16 cellular contexts compared by ENCODE assay signal in genomic region chr7:43631559-43631958, GRCh38. TPM values are rescaled to one million over a fixed set of nuclear protein-coding genes. Genes with fewer than 3 reads are reported as not detected.
A peak's percentile ranks its signal among the peaks of the same experiment; 100 is the strongest.
DNase-seq lines count a peak whose midpoint lies in the region; ATAC-seq and TF ChIP-seq lines count a peak whose summit lies in the region.
"Had no signal": no experiment of that assay in that cellular context is flagged by ENCODE, and none has a peak within 500 bp of the region (broad histone marks: within the 10 kb centered on the region; RNA-seq: fewer than 3 reads in every experiment).

No MANE protein-coding gene starts in this region.

- CTCF ChIA-PET in activated CD4-positive, alpha-beta memory T cell treated with anti-CD3 and anti-CD28 coated beads for 36 hours (lab: Charles Lee) = interaction anchor here (1.0 to 2.4 kb wide), 5 partner anchors 19 to 74 kb away, joined by 3 to 15 read pairs (median 4); partner anchors contain the start of gene STK17A
- CTCF ChIA-PET in activated CD4-positive, alpha-beta memory T cell treated with anti-CD3 and anti-CD28 coated beads, Interleukin-2, amount 10 ng/mL, durations not matched to agents 7 days and 5 days (lab: Charles Lee) = no interaction called here

- TF ChIP-seq CTCF in progenitor cell of endocrine pancreas (IDR thresholded peaks at IDR 0.05; ENCODE audit: unreplicated experiment) (no peak), adrenal gland (IDR thresholded peaks at IDR 0.05) (no peak)

- H3K4me3 Mint-ChIP-seq in activated CD4-positive, alpha-beta memory T cell treated with anti-CD3 and anti-CD28 coated beads for 36 hours = no peak overlapping the region
- H3K4me3 Mint-ChIP-seq in activated CD4-positive, alpha-beta memory T cell treated with anti-CD3 and anti-CD28 coated beads, Interleukin-2, amount 10 ng/mL, durations not matched to agents 7 days and 5 days = no peak overlapping the region
- H3K4me3 Mint-ChIP-seq in activated naive CD8-positive, alpha-beta T cell = peak overlapping the region; percentile 81
- no peak overlapping the region for H3K4me3 Mint-ChIP-seq in progenitor cell of endocrine pancreas (ENCODE audit: low read depth)

- ATAC-seq in HG02884 (IDR thresholded peaks at IDR 0.05; ENCODE audit: unreplicated experiment) = peak; percentile 55
- ATAC-seq: left colon had no signal

- H3K27me3 ChIP-seq in adrenal gland = no peaks in the 10 kb centered on the region
- H3K27me3 ChIP-seq: uterus had no signal

- peaks cover 75% of the 10 kb centered on the region for H3K36me3 Mint-ChIP-seq in activated CD4-positive, alpha-beta memory T cell treated with anti-CD3 and anti-CD28 coated beads for 36 hours
- peaks cover 88% of the 10 kb centered on the region for H3K36me3 Mint-ChIP-seq in activated CD4-positive, alpha-beta memory T cell treated with anti-CD3 and anti-CD28 coated beads, Interleukin-2, amount 10 ng/mL, durations not matched to agents 7 days and 5 days (ENCODE audit: low read depth)
- peaks cover 41% of the 10 kb centered on the region for H3K36me3 Mint-ChIP-seq in activated naive CD8-positive, alpha-beta T cell
- peaks cover 40% of the 10 kb centered on the region for H3K36me3 Mint-ChIP-seq in progenitor cell of endocrine pancreas (ENCODE audit: insufficient read depth)

- no peaks in the 10 kb centered on the region for H3K9me3 Mint-ChIP-seq in activated CD4-positive, alpha-beta memory T cell treated with anti-CD3 and anti-CD28 coated beads for 36 hours
- no peaks in the 10 kb centered on the region for H3K9me3 Mint-ChIP-seq in activated CD4-positive, alpha-beta memory T cell treated with anti-CD3 and anti-CD28 coated beads, Interleukin-2, amount 10 ng/mL, durations not matched to agents 7 days and 5 days
- H3K9me3 Mint-ChIP-seq in activated naive CD8-positive, alpha-beta T cell (ENCODE audit: low read depth) = no peaks in the 10 kb centered on the region
- no peaks in the 10 kb centered on the region for H3K9me3 Mint-ChIP-seq in progenitor cell of endocrine pancreas (ENCODE audit: low read depth)

- no peak for DNase-seq in activated CD4-positive, alpha-beta memory T cell treated with anti-CD3 and anti-CD28 coated beads for 36 hours
- DNase-seq in activated CD4-positive, alpha-beta memory T cell treated with anti-CD3 and anti-CD28 coated beads, Interleukin-2, amount 10 ng/mL, durations not matched to agents 7 days and 5 days = no peak
- DNase-seq in progenitor cell of endocrine pancreas (ENCODE audit: low spot score, unreplicated experiment) (no peak), adrenal gland (no peak), NOMO-1 treated with dmso at 0.1 percent for 144 hours (lab: John Stamatoyannopoulos, UW; ENCODE audit: unreplicated experiment) (no peak), GOT3 (lab: John Stamatoyannopoulos, UW) (no peak)
- DNase-seq: hypothalamus; left colon; NCI-H345; SHP77; small intestine; stimulated activated naive CD4-positive, alpha-beta T cell treated with Interleukin-2 at 50 U/mL for 16 hours; T1000; uterus had no signal

- TF ChIP-seq POLR2A in adrenal gland (IDR thresholded peaks at IDR 0.05) = no peak

- peak overlapping the region; percentile 60 for H3K27ac Mint-ChIP-seq in activated CD4-positive, alpha-beta memory T cell treated with anti-CD3 and anti-CD28 coated beads for 36 hours
- H3K27ac Mint-ChIP-seq in activated CD4-positive, alpha-beta memory T cell treated with anti-CD3 and anti-CD28 coated beads, Interleukin-2, amount 10 ng/mL, durations not matched to agents 7 days and 5 days = no peak overlapping the region
- H3K27ac Mint-ChIP-seq in activated naive CD8-positive, alpha-beta T cell = peak overlapping the region; percentile 96
- H3K27ac Mint-ChIP-seq in progenitor cell of endocrine pancreas = peak overlapping the region; percentile 33

- H3K27me3 Mint-ChIP-seq in activated CD4-positive, alpha-beta memory T cell treated with anti-CD3 and anti-CD28 coated beads for 36 hours = no peaks in the 10 kb centered on the region
- no peaks in the 10 kb centered on the region for H3K27me3 Mint-ChIP-seq in activated CD4-positive, alpha-beta memory T cell treated with anti-CD3 and anti-CD28 coated beads, Interleukin-2, amount 10 ng/mL, durations not matched to agents 7 days and 5 days
- no peaks in the 10 kb centered on the region for H3K27me3 Mint-ChIP-seq in activated naive CD8-positive, alpha-beta T cell
- no peaks in the 10 kb centered on the region for H3K27me3 Mint-ChIP-seq in progenitor cell of endocrine pancreas

- no peak overlapping the region for H3K4me3 ChIP-seq in adrenal gland
- H3K4me3 ChIP-seq: uterus had no signal

- H3K4me1 ChIP-seq in adrenal gland (replicated peaks in 1 of 2) = no peaks in the 10 kb centered on the region
- H3K4me1 ChIP-seq: uterus had no signal

- intact Hi-C loops in activated CD4-positive, alpha-beta memory T cell treated with anti-CD3 and anti-CD28 coated beads for 36 hours (cut with micrococcal nuclease) = no loop called here
- intact Hi-C loops in adrenal gland (cut with DNase I) = no loop called here

- H3K9me3 ChIP-seq in adrenal gland (replicated peaks in 1 of 3) = no peaks in the 10 kb centered on the region
- H3K9me3 ChIP-seq: uterus had no signal

- WGBS in adrenal gland, 4 donors = 94 to 97% (median 94%) methylated on average over 2 of the region's 2 CpGs

- H3K36me3 ChIP-seq in adrenal gland (replicated peaks in 1 of 2) = peaks cover 0 to 13% of the 10 kb centered on the region in 2 donors
- H3K36me3 ChIP-seq: uterus had no signal

- POLR2A ChIA-PET in activated CD4-positive, alpha-beta memory T cell treated with anti-CD3 and anti-CD28 coated beads for 36 hours (lab: Charles Lee) = no interaction called here
- POLR2A ChIA-PET in activated CD4-positive, alpha-beta memory T cell treated with anti-CD3 and anti-CD28 coated beads, Interleukin-2, amount 10 ng/mL, durations not matched to agents 7 days and 5 days (lab: Charles Lee) = interaction anchor here (2.5 to 2.9 kb wide), 2 partner anchors 17 to 48 kb away, joined by 8 to 12 read pairs; partner anchors contain the start of gene STK17A

- H3K27ac ChIP-seq in adrenal gland = no peak overlapping the region
- H3K27ac ChIP-seq: uterus had no signal

- peaks cover 78% of the 10 kb centered on the region for H3K4me1 Mint-ChIP-seq in activated CD4-positive, alpha-beta memory T cell treated with anti-CD3 and anti-CD28 coated beads for 36 hours (ENCODE audit: low read depth)
- H3K4me1 Mint-ChIP-seq in activated CD4-positive, alpha-beta memory T cell treated with anti-CD3 and anti-CD28 coated beads, Interleukin-2, amount 10 ng/mL, durations not matched to agents 7 days and 5 days = peaks cover 53% of the 10 kb centered on the region
- H3K4me1 Mint-ChIP-seq in activated naive CD8-positive, alpha-beta T cell (ENCODE audit: low read depth) = peaks cover 93% of the 10 kb centered on the region
- H3K4me1 Mint-ChIP-seq in progenitor cell of endocrine pancreas (ENCODE audit: low read depth) = peaks cover 6% of the 10 kb centered on the region

RNA-seq across cellular contexts. Expression of gene STK17A, which starts 48.7 kb away (rescaled TPM):
- 10 to 100 TPM; 58.2 to 62.6 TPM for total RNA-seq in activated CD4-positive, alpha-beta memory T cell treated with anti-CD3 and anti-CD28 coated beads for 36 hours
- 10 to 100 TPM; 89.5 to 90.3 TPM for total RNA-seq in activated CD4-positive, alpha-beta memory T cell treated with anti-CD3 and anti-CD28 coated beads, Interleukin-2, amount 10 ng/mL, durations not matched to agents 7 days and 5 days
- total RNA-seq in progenitor cell of endocrine pancreas (23.0 and 23.9 TPM in 2 replicates), adrenal gland (10 to 100 TPM; 11.1 to 38.8 (median 28.0) TPM)
- polyA plus RNA-seq in adrenal gland = 10 to 100 TPM in 2 of 3 donors, 1 to 10 TPM in 1; 7.8 to 26.7 (median 14.2) TPM
